ENCODE assay signal across 9 cellular contexts in the genomic region with DNA sequence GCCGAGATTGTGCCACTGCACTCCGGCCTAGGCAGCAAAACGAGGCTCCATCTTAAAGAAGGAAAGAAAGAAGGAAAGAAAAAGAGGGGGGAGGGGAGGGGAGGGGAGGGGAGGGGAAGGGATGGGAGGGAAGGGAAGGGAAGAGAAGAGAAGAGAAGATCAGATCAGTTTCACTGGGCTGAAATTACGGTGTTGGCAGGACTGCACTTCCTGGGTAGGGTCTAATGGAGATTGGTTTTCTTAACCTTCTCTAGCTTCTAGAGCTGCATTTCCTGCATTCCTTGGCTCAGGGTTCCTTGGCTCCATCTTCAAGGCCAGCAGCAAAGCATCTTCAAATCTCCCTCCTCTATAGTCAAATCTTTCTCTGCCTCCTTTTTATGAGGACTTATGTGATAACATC.
"Had no signal": no experiment of that assay in that cellular context is flagged by ENCODE, and none has a peak within 500 bp of the region (broad histone marks: within the 10 kb centered on the region; RNA-seq: fewer than 3 reads in every experiment).

No MANE protein-coding gene starts in this region.

- H3K27ac ChIP-seq: KMS-11 had no signal

- H3K36me3 Mint-ChIP-seq: IgD-negative memory B cell had no signal

- H3K4me2 ChIP-seq: KMS-11 had no signal

- H3K27me3 Mint-ChIP-seq: IgD-negative memory B cell had no signal

- FAIRE-seq: H54, HTR-8/SVneo had no signal

- ATAC-seq: HCT116 had no signal

- H3K4me1 Mint-ChIP-seq: H9, IgD-negative memory B cell had no signal

- H3K4me3 Mint-ChIP-seq: H9, HFFc6, IgD-negative memory B cell had no signal

- DNase-seq: GOT3, H9, HFFc6, KBM-7 had no signal

- H3K27ac Mint-ChIP-seq: H9, HFFc6, IgD-negative memory B cell had no signal

- H3K9me3 Mint-ChIP-seq: H9, HFFc6, IgD-negative memory B cell had no signal

- H3K9ac ChIP-seq: KMS-11 had no signal
